ENCODE assay signal across 19 cellular contexts in the genomic region with DNA sequence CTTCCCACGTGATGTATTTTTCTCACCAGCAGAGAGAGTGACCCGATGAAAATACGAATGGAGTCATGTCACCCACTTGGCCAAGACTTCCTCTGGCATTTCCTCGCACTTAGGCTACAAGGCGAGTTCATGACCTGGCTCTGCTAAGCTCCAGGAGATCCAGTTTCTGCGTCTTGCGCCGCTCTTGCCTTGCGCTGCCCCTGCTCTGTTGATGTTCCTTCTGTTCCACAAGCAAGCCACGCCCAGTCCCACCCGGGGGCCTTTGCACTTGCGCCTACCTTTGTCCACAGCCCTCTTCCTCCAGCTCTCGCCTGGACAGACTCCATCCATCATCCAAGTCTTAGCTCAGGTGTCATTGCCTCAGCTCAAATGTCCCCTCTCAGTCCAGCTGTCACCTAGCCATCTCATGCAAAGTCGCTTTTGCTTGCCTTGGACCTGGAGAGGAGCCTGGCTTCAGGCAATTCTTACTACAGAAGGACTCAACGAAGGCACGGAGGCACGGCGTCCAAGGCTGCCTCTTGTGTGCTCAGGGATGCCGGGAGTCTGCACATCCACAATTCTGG.
"Had no signal": no experiment of that assay in that cellular context is flagged by ENCODE, and none has a peak within 500 bp of the region (broad histone marks: within the 10 kb centered on the region; RNA-seq: fewer than 3 reads in every experiment).

No MANE protein-coding gene starts in this region.

- H3K27ac ChIP-seq: coronary artery, dorsolateral prefrontal cortex, esophagus muscularis mucosa, gastroesophageal sphincter, left ventricle myocardium inferior, lower lobe of right lung, parathyroid adenoma, psoas muscle had no signal

- H3K4me3 ChIP-seq: coronary artery, dorsolateral prefrontal cortex, esophagus muscularis mucosa, gastroesophageal sphincter, left ventricle myocardium inferior, lower lobe of right lung, psoas muscle had no signal

- H3K36me3 Mint-ChIP-seq: memory B cell, naive B cell, type B pancreatic cell had no signal

- H2AFZ ChIP-seq: parathyroid adenoma had no signal

- H3K9me3 ChIP-seq: gastroesophageal sphincter, lower lobe of right lung, psoas muscle had no signal

- H3K27ac Mint-ChIP-seq: memory B cell, naive B cell, nephron, type B pancreatic cell had no signal

- DNase-seq: dorsolateral prefrontal cortex; effector memory CD4-positive, alpha-beta T cell; glutamatergic neuron; islet precursor cell; left ventricle myocardium inferior; lower lobe of right lung; midbrain; naive B cell; psoas muscle; small intestine; stimulated activated CD4-positive, alpha-beta T cell treated with anti-CD3 and anti-CD28 coated beads, Interleukin-12 subunit alpha, Interleukin-12 subunit beta, amount 100 ng/mL, for 4 hours; stimulated activated naive CD4-positive, alpha-beta T cell had no signal

- ATAC-seq: gastroesophageal sphincter, lower lobe of right lung, psoas muscle had no signal

- H3K79me2 ChIP-seq: parathyroid adenoma had no signal

- H3K4me1 ChIP-seq: esophagus muscularis mucosa, gastroesophageal sphincter, left ventricle myocardium inferior, lower lobe of right lung, parathyroid adenoma, psoas muscle had no signal

- H3K36me3 ChIP-seq: esophagus muscularis mucosa, gastroesophageal sphincter, left ventricle myocardium inferior, lower lobe of right lung had no signal

- H3K4me3 Mint-ChIP-seq: memory B cell, nephron, type B pancreatic cell had no signal

- H3K4me1 Mint-ChIP-seq: memory B cell, naive B cell, nephron had no signal

- H3K9ac ChIP-seq: parathyroid adenoma had no signal

- H3K9me3 Mint-ChIP-seq: memory B cell, nephron had no signal
